In the genomic region with DNA sequence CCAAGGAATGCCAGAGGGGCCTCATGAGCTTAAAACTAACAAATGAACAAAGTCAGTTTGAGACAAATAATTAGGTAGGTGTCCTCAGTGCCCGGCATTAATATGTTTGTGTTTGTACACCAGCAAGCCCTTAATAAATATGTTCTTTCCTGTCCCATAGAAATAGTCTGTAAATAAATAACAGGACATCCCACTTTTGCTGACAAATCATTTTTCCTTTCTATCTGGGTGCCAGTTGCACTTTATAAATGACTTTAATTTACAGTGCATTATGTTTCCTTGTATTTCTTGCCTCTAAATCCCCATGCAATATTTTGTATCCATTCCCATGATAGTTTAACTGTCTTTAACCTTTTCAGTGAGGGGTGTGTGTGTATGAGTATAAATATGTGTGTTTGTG, we compare ENCODE assay signal across 8 cellular contexts.
"Had no signal": no experiment of that assay in that cellular context is flagged by ENCODE, and none has a peak within 500 bp of the region (broad histone marks: within the 10 kb centered on the region; RNA-seq: fewer than 3 reads in every experiment).

No MANE protein-coding gene starts in this region.

- H3K36me3 ChIP-seq: HAP-1 had no signal

- H3K4me3 ChIP-seq: GM23248, HAP-1 had no signal

- ATAC-seq: HCT116 had no signal

- H3K9ac ChIP-seq: GM23248 had no signal

- DNase-seq: GM23248, GOT3, H7, HFFc6, KG1 had no signal

- H3K27ac ChIP-seq: GM23248, HL-60 had no signal

- H2AFZ ChIP-seq: GM23248 had no signal

- H3K4me1 ChIP-seq: HAP-1 had no signal

- H3K9me3 ChIP-seq: HAP-1 had no signal
